ENCODE assay signal across 1 cellular context in the genomic region with DNA sequence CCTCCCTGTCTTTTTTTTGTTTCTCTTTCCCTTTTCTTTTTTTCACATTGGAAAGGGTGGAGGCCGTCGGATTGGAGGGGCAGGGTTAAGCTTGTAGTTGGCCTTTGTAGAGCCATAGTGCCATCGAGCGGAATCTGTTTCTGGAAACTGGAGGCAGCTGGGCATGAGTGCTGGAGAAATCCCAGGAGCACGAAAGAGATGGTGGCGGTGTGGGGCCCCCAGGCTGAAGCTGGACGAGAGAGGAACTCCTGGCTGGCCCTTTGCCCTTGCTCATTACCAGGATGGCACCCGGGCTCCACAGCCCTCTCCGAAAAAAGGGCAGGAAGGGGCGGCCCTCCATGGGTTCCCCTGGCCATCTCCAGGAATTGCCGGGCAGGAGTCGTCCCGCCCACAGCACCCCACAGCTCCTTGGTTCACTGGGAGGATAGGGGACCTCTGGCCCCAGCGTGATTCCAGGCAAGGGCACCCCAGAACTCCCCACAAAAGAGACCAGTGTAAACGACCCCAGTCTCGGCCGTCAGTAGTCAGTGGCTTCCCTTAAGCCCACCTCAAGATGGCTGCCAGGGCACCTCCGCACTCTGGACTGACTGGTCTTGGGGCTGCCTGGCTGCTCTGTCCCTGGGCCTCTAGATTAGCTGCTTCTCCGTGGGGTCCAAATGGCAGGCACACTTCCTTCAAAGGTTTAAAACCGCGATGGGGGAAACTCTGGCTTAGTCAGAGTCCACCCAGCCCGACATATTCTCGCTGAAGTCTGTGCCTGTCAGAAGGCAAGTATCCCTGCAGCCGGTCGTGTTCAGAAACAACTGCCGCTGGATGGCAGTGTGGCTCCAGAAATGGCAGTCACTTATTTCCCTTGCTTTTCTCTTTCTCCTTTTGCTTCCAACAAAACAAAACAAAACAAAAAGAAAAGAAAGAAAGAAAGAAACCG.
TF ChIP-seq lines count a peak whose summit lies in the region.

No MANE protein-coding gene starts in this region.

TF ChIP-seq in GM12878, 131 proteins besides CTCF, POLR2A, EP300 and RAD21 (continued from another document):
- TF ChIP-seq, protein P1, sequence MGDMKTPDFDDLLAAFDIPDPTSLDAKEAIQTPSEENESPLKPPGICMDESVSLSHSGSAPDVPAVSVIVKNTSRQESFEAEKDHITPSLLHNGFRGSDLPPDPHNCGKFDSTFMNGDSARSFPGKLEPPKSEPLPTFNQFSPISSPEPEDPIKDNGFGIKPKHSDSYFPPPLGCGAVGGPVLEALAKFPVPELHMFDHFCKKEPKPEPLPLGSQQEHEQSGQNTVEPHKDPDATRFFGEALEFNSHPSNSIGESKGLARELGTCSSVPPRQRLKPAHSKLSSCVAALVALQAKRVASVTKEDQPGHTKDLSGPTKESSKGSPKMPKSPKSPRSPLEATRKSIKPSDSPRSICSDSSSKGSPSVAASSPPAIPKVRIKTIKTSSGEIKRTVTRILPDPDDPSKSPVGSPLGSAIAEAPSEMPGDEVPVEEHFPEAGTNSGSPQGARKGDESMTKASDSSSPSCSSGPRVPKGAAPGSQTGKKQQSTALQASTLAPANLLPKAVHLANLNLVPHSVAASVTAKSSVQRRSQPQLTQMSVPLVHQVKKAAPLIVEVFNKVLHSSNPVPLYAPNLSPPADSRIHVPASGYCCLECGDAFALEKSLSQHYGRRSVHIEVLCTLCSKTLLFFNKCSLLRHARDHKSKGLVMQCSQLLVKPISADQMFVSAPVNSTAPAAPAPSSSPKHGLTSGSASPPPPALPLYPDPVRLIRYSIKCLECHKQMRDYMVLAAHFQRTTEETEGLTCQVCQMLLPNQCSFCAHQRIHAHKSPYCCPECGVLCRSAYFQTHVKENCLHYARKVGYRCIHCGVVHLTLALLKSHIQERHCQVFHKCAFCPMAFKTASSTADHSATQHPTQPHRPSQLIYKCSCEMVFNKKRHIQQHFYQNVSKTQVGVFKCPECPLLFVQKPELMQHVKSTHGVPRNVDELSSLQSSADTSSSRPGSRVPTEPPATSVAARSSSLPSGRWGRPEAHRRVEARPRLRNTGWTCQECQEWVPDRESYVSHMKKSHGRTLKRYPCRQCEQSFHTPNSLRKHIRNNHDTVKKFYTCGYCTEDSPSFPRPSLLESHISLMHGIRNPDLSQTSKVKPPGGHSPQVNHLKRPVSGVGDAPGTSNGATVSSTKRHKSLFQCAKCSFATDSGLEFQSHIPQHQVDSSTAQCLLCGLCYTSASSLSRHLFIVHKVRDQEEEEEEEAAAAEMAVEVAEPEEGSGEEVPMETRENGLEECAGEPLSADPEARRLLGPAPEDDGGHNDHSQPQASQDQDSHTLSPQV (IDR thresholded peaks at IDR 0.05): peak; percentile 60; the same call in 1 of the 2 replicates
- TF ChIP-seq BACH1 (IDR thresholded peaks at IDR 0.05; ENCODE audit: borderline replicate concordance) (no peak), FOXM1 (IDR thresholded peaks at IDR 0.05; ENCODE audit: low read depth, low read length) (0 out of 2 replicates have a peak, but pooled peaks have one; percentile 8), MXI1 (IDR thresholded peaks at IDR 0.05; ENCODE audit: low read depth, low read length) (0 out of 2 replicates have a peak, but pooled peaks have one; percentile 38), TAF1 (IDR thresholded peaks at IDR 0.05; ENCODE audit: borderline replicate concordance, low read depth, low read length) (0 out of 2 replicates have a peak, but pooled peaks have one; percentile 24), SMC3 (IDR thresholded peaks at IDR 0.05; ENCODE audit: borderline replicate concordance, low read length) (peak; percentile 75), EED (IDR thresholded peaks at IDR 0.05; ENCODE audit: low read depth) (0 out of 2 replicates have a peak, but pooled peaks have one; percentile 11), SUZ12 (IDR thresholded peaks at IDR 0.05; ENCODE audit: unreplicated experiment) (no peak), KLF5 (IDR thresholded peaks at IDR 0.05; ENCODE audit: partially characterized antibody) (peak; percentile 28), ZNF384 (IDR thresholded peaks at IDR 0.05; ENCODE audit: borderline replicate concordance, low read depth, low read length) (peak; percentile 98), TBL1XR1 (IDR thresholded peaks at IDR 0.05; ENCODE audit: low read depth, low read length) (0 out of 2 replicates have a peak, but pooled peaks have one; percentile 32), SMAD5 (IDR thresholded peaks at IDR 0.05; ENCODE audit: low read depth) (no peak), YBX1 (IDR thresholded peaks at IDR 0.05) (no peak)
